In genomic region chr9:126613656-126614055, GRCh38 we compare ENCODE assay signal across 8 cellular contexts. TPM values are rescaled to one million over a fixed set of nuclear protein-coding genes. Genes with fewer than 3 reads are reported as not detected.
DNase-seq lines count a peak whose midpoint lies in the region; ATAC-seq and TF ChIP-seq lines count a peak whose summit lies in the region.

TSS of gene LMX1B (plus strand) at chr9:126613928. CDS start at chr9:126614450, 522 bp downstream.

- peak within 1 kb of the TSS in 2 of 8 donors; percentile 36 to 93 for H3K27ac Mint-ChIP-seq in CD8-positive, alpha-beta memory T cell
- H3K27ac Mint-ChIP-seq in central memory CD8-positive, alpha-beta T cell (ENCODE audit: low read depth) = no peak within 1 kb of the TSS

- no peaks in the 10 kb centered on the region for H3K36me3 ChIP-seq in CD8-positive, alpha-beta memory T cell (ENCODE audit: insufficient read depth, low read length)
- H3K36me3 ChIP-seq in mesendoderm (ENCODE audit: control insufficient read depth, insufficient read depth, low read length) = no peaks in the 10 kb centered on the region

- H3K4ac ChIP-seq in mesendoderm (ENCODE audit: low read depth, low read length) = no peak within 1 kb of the TSS

- H3K9me3 ChIP-seq in CD8-positive, alpha-beta memory T cell (ENCODE audit: low read length) = no peaks in the 10 kb centered on the region

- H3K27me3 Mint-ChIP-seq in CD8-positive, alpha-beta memory T cell = peaks cover 64% of the 10 kb centered on the region in 2 donors
- H3K27me3 Mint-ChIP-seq in central memory CD8-positive, alpha-beta T cell = peaks cover 79% of the 10 kb centered on the region

- H2BK5ac ChIP-seq in mesendoderm (ENCODE audit: low read length) = no peak within 1 kb of the TSS

- no peak within 1 kb of the TSS for H3K4me3 ChIP-seq in CD8-positive, alpha-beta memory T cell (ENCODE audit: low read length)
- no peak within 1 kb of the TSS for H3K4me3 ChIP-seq in mesendoderm (ENCODE audit: low read length)

- H3K27me3 ChIP-seq in CD8-positive, alpha-beta memory T cell (ENCODE audit: insufficient read depth, low read length, poor library complexity, severe bottlenecking) = peaks cover 45% of the 10 kb centered on the region
- peaks cover 86% of the 10 kb centered on the region for H3K27me3 ChIP-seq in mesendoderm (ENCODE audit: insufficient read depth, low read length, poor library complexity)

- no peak for ATAC-seq in central memory CD8-positive, alpha-beta T cell (replicated peaks; ENCODE audit: extremely low read depth, poor library complexity, severe bottlenecking)
- ATAC-seq in HG03095 (IDR thresholded peaks at IDR 0.05; ENCODE audit: unreplicated experiment) (no peak), GM21737 (IDR thresholded peaks at IDR 0.05; ENCODE audit: unreplicated experiment) (no peak)

- H3K4me3 Mint-ChIP-seq in CD8-positive, alpha-beta memory T cell = peak within 1 kb of the TSS; percentile 71 to 87 (median 77)
- peak within 1 kb of the TSS; percentile 77 for H3K4me3 Mint-ChIP-seq in central memory CD8-positive, alpha-beta T cell

- peak within 1 kb of the TSS; percentile 15 for H3K23ac ChIP-seq in mesendoderm (ENCODE audit: low read length)

- H3K36me3 Mint-ChIP-seq in CD8-positive, alpha-beta memory T cell = no peaks in the 10 kb centered on the region
- peaks cover 5% of the 10 kb centered on the region for H3K36me3 Mint-ChIP-seq in central memory CD8-positive, alpha-beta T cell (ENCODE audit: insufficient read depth)

- no peak within 1 kb of the TSS for H2BK120ac ChIP-seq in mesendoderm (ENCODE audit: low read depth, low read length)

- TF ChIP-seq RAD21 in Ishikawa (IDR thresholded peaks at IDR 0.05; ENCODE audit: low read depth) = no peak

- DNase-seq in CD8-positive, alpha-beta memory T cell = no peak
- DNase-seq in central memory CD8-positive, alpha-beta T cell (ENCODE audit: low spot score in 2 of 2) = no peak
- DNase-seq in mesendoderm (peak; percentile 79), LoVo (ENCODE audit: low spot score) (no peak), NCI-H446 treated with DMSO at 0.1 percent for 48 hours (lab: John Stamatoyannopoulos, UW) (no peak)

- TF ChIP-seq EP300 in Ishikawa (IDR thresholded peaks at IDR 0.05; ENCODE audit: borderline replicate concordance) = no peak

- H3K4me1 Mint-ChIP-seq in CD8-positive, alpha-beta memory T cell = peaks cover 20 to 39% (median 26%) of the 10 kb centered on the region in 3 donors
- peaks cover 17% of the 10 kb centered on the region for H3K4me1 Mint-ChIP-seq in central memory CD8-positive, alpha-beta T cell

- no peak within 1 kb of the TSS for H2BK15ac ChIP-seq in mesendoderm (replicated peaks; ENCODE audit: low read depth)

- CTCF ChIA-PET in CD8-positive, alpha-beta memory T cell (lab: Charles Lee) = no interaction called here

- no peak within 1 kb of the TSS for H2AK5ac ChIP-seq in mesendoderm (ENCODE audit: low read length)

- peak within 1 kb of the TSS; percentile 15 for H3K18ac ChIP-seq in mesendoderm (ENCODE audit: low read length)

- no peaks in the 10 kb centered on the region for H3K9me3 Mint-ChIP-seq in CD8-positive, alpha-beta memory T cell
- no peaks in the 10 kb centered on the region for H3K9me3 Mint-ChIP-seq in central memory CD8-positive, alpha-beta T cell

- H3K79me2 ChIP-seq in mesendoderm (ENCODE audit: control insufficient read depth, insufficient read depth, low read length) = no peaks in the 10 kb centered on the region

- no peaks in the 10 kb centered on the region for H3K79me1 ChIP-seq in mesendoderm (ENCODE audit: low read length)

- H4K5ac ChIP-seq in mesendoderm (ENCODE audit: low read length) = no peak within 1 kb of the TSS

- WGBS in mesendoderm (ENCODE audit: extremely low coverage, insufficient coverage, low lambda C conversion rate) = no CpG with 5 or more reads among the region's 59 CpGs

- H3K9ac ChIP-seq in mesendoderm (ENCODE audit: low read length) = no peak within 1 kb of the TSS

- H4K8ac ChIP-seq in mesendoderm (ENCODE audit: low read depth, low read length) = no peak within 1 kb of the TSS

- POLR2A ChIA-PET in CD8-positive, alpha-beta memory T cell (lab: Charles Lee) = interaction anchor here (0.6 kb wide), 1 partner anchor 64 kb away, joined by 6 read pairs; no protein-coding TSS in a partner anchor

- H3K56ac ChIP-seq in mesendoderm (ENCODE audit: low read length) = peak within 1 kb of the TSS; percentile 42

- peak within 1 kb of the TSS; percentile 20 for H3K4me2 ChIP-seq in mesendoderm (ENCODE audit: low read length)

- no peak within 1 kb of the TSS for H3K27ac ChIP-seq in CD8-positive, alpha-beta memory T cell (ENCODE audit: low read depth, low read length)
- H3K27ac ChIP-seq in mesendoderm (ENCODE audit: low read depth, low read length) = no peak within 1 kb of the TSS

- H3K4me1 ChIP-seq in CD8-positive, alpha-beta memory T cell (ENCODE audit: insufficient read depth, low read length) = peaks cover 18% of the 10 kb centered on the region
- H3K4me1 ChIP-seq in mesendoderm (ENCODE audit: control insufficient read depth, low read depth, low read length) = peaks cover 6% of the 10 kb centered on the region

TF ChIP-seq in Ishikawa, 13 proteins besides CTCF, POLR2A, EP300 and RAD21:
- TF ChIP-seq REST (IDR thresholded peaks at IDR 0.05; ENCODE audit: low read depth) (no peak), YY1 (IDR thresholded peaks at IDR 0.05; ENCODE audit: low read depth) (peak; percentile 64; the same call in 1 of the 2 replicates), MAX (IDR thresholded peaks at IDR 0.05) (no peak; the same call in 1 of the 2 replicates), ZBTB7A (IDR thresholded peaks at IDR 0.05; ENCODE audit: low read depth) (no peak), NFIC (IDR thresholded peaks at IDR 0.05) (no peak), TAF1 (IDR thresholded peaks at IDR 0.05; ENCODE audit: low read depth) (peak; percentile 17; the same call in 1 of the 2 replicates), CEBPB (IDR thresholded peaks at IDR 0.05) (no peak), TCF12 (IDR thresholded peaks at IDR 0.05; ENCODE audit: low read depth) (peak; percentile 31; the same call in 1 of the 2 replicates), FOXM1 (IDR thresholded peaks at IDR 0.05; ENCODE audit: borderline replicate concordance, low read depth) (no peak), TEAD4 (IDR thresholded peaks at IDR 0.05) (0 out of 2 replicates have a peak, but pooled peaks have one; percentile 14), USF1 (IDR thresholded peaks at IDR 0.05) (no peak)

RNA-seq across cellular contexts. Expression of gene LMX1B, which starts in this region (rescaled TPM):
- not detected for total RNA-seq in CD8-positive, alpha-beta memory T cell
- not detected for polyA plus RNA-seq in CD8-positive, alpha-beta memory T cell
- polyA plus RNA-seq in mesendoderm (2013, experiment 1 of 2) = 0.53 TPM
- 0.45 TPM for polyA plus RNA-seq in mesendoderm (2013, experiment 2 of 2)
